Comparison of ENCODE assay signal across 1 cellular context in genomic region chr1:153404768-153405167, GRCh38.
TF ChIP-seq lines count a peak whose summit lies in the region.

No MANE protein-coding gene starts in this region.

TF ChIP-seq in K562, 482 proteins besides CTCF, POLR2A, EP300 and RAD21 (continued from another document):
- TF ChIP-seq PBX2 (CRISPR knock-in tag; IDR thresholded peaks at IDR 0.05; ENCODE audit: low read depth) (no peak), PBX2 (tag; conservative IDR thresholded peaks at IDR 0.05; ENCODE audit: low read depth) (no peak), KLF16 (IDR thresholded peaks at IDR 0.05) (0 out of 2 replicates have a peak, but pooled peaks have one; percentile 20), L3MBTL2 (IDR thresholded peaks at IDR 0.05) (peak; percentile 100), ZNF77 (CRISPR knock-in tag; IDR thresholded peaks at IDR 0.05) (no peak), POLR3G (IDR thresholded peaks at IDR 0.05; ENCODE audit: extremely low read depth, insufficient read length, insufficient replicate concordance) (no peak), GATAD2B (IDR thresholded peaks at IDR 0.05; ENCODE audit: borderline replicate concordance) (no peak), TEAD4 (IDR thresholded peaks at IDR 0.05; ENCODE audit: low read length) (no peak; the same call in 1 of the 2 replicates), TEAD4 (CRISPR knock-in tag; IDR thresholded peaks at IDR 0.05; ENCODE audit: borderline replicate concordance) (no peak), ZBTB33 (CRISPR knock-in tag; IDR thresholded peaks at IDR 0.05) (0 out of 2 replicates have a peak, but pooled peaks have one; percentile 36), NELFE (IDR thresholded peaks at IDR 0.05; ENCODE audit: insufficient read depth, insufficient read length) (no peak), TEAD2 (tag; IDR thresholded peaks at IDR 0.05) (no peak), CBX8 (IDR thresholded peaks at IDR 0.05; ENCODE audit: borderline replicate concordance, extremely low read depth, low read depth, low read length, poor library complexity, severe bottlenecking) (no peak), USF1 (CRISPR knock-in tag; IDR thresholded peaks at IDR 0.05) (peak; percentile 83), ZNF121 (CRISPR knock-in tag; conservative IDR thresholded peaks at IDR 0.05) (no peak), IRF1 (CRISPR knock-in tag; IDR thresholded peaks at IDR 0.05; ENCODE audit: borderline replicate concordance) (no peak), ATF1 (CRISPR knock-in tag; IDR thresholded peaks at IDR 0.05) (no peak), ATF1 (tag; IDR thresholded peaks at IDR 0.05) (0 out of 2 replicates have a peak, but pooled peaks have one; percentile 29), KDM1A (IDR thresholded peaks at IDR 0.05) (no peak), TAF9B (IDR thresholded peaks at IDR 0.05; ENCODE audit: partially characterized antibody) (no peak), E2F6 (IDR thresholded peaks at IDR 0.05; ENCODE audit: borderline replicate concordance in 1 of 2, extremely low read depth in 1 of 2, insufficient read depth in 1 of 2, insufficient read length in 1 of 2, low read depth in 1 of 2, low read length in 1 of 2, poor library complexity in 1 of 2, severe bottlenecking in 1 of 2) (peak; percentile 100), ETS2 (tag; IDR thresholded peaks at IDR 0.05; ENCODE audit: borderline replicate concordance, poor library complexity, severe bottlenecking) (no peak), NFE2 (IDR thresholded peaks at IDR 0.05; ENCODE audit: low read depth) (no peak), E2F3 (CRISPR knock-in tag; IDR thresholded peaks at IDR 0.05) (0 out of 2 replicates have a peak, but pooled peaks have one; percentile 38)
